17 cellular contexts compared by ENCODE assay signal in genomic region chr13:87661471-87661870, GRCh38. TPM values are rescaled to one million over a fixed set of nuclear protein-coding genes. Genes with fewer than 3 reads are reported as not detected.
A peak's percentile ranks its signal among the peaks of the same experiment; 100 is the strongest.
DNase-seq lines count a peak whose midpoint lies in the region; ATAC-seq and TF ChIP-seq lines count a peak whose summit lies in the region.
"Had no signal": no experiment of that assay in that cellular context is flagged by ENCODE, and none has a peak within 500 bp of the region (broad histone marks: within the 10 kb centered on the region; RNA-seq: fewer than 3 reads in every experiment).

No MANE protein-coding gene starts in this region.

- no peaks in the 10 kb centered on the region for H3K9me3 Mint-ChIP-seq in activated naive CD4-positive, alpha-beta T cell treated with anti-CD3 and anti-CD28 coated beads, Interleukin-2, amount 50 U/mL, for 72 hours
- H3K9me3 Mint-ChIP-seq: stimulated activated effector memory CD8-positive, alpha-beta T cell treated with anti-CD3 and anti-CD28 coated beads, Interleukin-12 subunit alpha, Interleukin-12 subunit beta, amount 100 ng/mL, for 72 hours had no signal

- DNase-seq in NCI-H82 (lab: John Stamatoyannopoulos, UW) (peak; percentile 44), NCI-H82 treated with DMSO at 0.1 percent for 48 hours (lab: John Stamatoyannopoulos, UW; ENCODE audit: unreplicated experiment) (no peak), PC-3 (peak; percentile 70), fibroblast of gingiva (ENCODE audit: low read depth) (peak; percentile 13), skeletal muscle cell (ENCODE audit: low read depth) (peak; percentile 84), NCI-H2081 treated with DMSO at 0.1 percent for 48 hours (lab: John Stamatoyannopoulos, UW) (no peak)
- no peak for DNase-seq in activated naive CD4-positive, alpha-beta T cell treated with anti-CD3 and anti-CD28 coated beads, Interleukin-2, amount 50 U/mL, for 72 hours (ENCODE audit: low spot score in 2 of 2)
- DNase-seq: activated CD4-positive, alpha-beta T cell treated with anti-CD3 and anti-CD28 coated beads for 1 hour; activated gamma-delta T cell treated with Interleukin-2 at 50 U/mL for 16 hours; Calu3; MM.1S; small intestine; T-helper 17 cell; transverse colon had no signal

- H3K36me3 Mint-ChIP-seq in activated naive CD4-positive, alpha-beta T cell treated with anti-CD3 and anti-CD28 coated beads, Interleukin-2, amount 50 U/mL, for 72 hours, result no peaks in the 10 kb centered on the region
- H3K36me3 Mint-ChIP-seq: stimulated activated effector memory CD8-positive, alpha-beta T cell treated with anti-CD3 and anti-CD28 coated beads, Interleukin-12 subunit alpha, Interleukin-12 subunit beta, amount 100 ng/mL, for 72 hours had no signal

- H3K27ac ChIP-seq in PC-3 (ENCODE audit: low read length), result no peak overlapping the region
- H3K27ac ChIP-seq: transverse colon had no signal

- H3K9me2 ChIP-seq in PC-3 (replicated peaks; ENCODE audit: low read length), result no peaks in the 10 kb centered on the region

- peaks cover 5% of the 10 kb centered on the region; the same call in 1 of the 2 replicates for H3K4me1 ChIP-seq in PC-3 (ENCODE audit: insufficient read depth, low read length)
- H3K4me1 ChIP-seq: transverse colon had no signal

- H3K27ac Mint-ChIP-seq in activated naive CD4-positive, alpha-beta T cell treated with anti-CD3 and anti-CD28 coated beads, Interleukin-2, amount 50 U/mL, for 72 hours, result no peak overlapping the region
- H3K27ac Mint-ChIP-seq: stimulated activated effector memory CD8-positive, alpha-beta T cell treated with anti-CD3 and anti-CD28 coated beads, Interleukin-12 subunit alpha, Interleukin-12 subunit beta, amount 100 ng/mL, for 72 hours; T-helper 17 cell had no signal

- H3K36me3 ChIP-seq in PC-3 (ENCODE audit: low read depth, low read length), result no peaks in the 10 kb centered on the region
- H3K36me3 ChIP-seq: transverse colon had no signal

- intact Hi-C loops in PC-3 (cut with micrococcal nuclease), result no loop called here

- H3K9ac ChIP-seq in PC-3 (ENCODE audit: low read length), result no peak overlapping the region

- H2AFZ ChIP-seq in PC-3 (ENCODE audit: low read length), result no peak overlapping the region

- no peaks in the 10 kb centered on the region for H3K79me2 ChIP-seq in PC-3 (ENCODE audit: low read length)

- POLR2A ChIA-PET in PC-3 (lab: Charles Lee; ENCODE audit: unreplicated experiment), result no interaction called here

- no TSS peak for BruUV-seq in PC-3 (replicated peaks; lab: Mats Ljungman, UMichigan)

- no peaks in the 10 kb centered on the region for H3K27me3 ChIP-seq in PC-3 (ENCODE audit: low read length)
- H3K27me3 ChIP-seq: transverse colon had no signal

- no peak for TF ChIP-seq CTCF in PC-3 (conservative IDR thresholded peaks at IDR 0.05; ENCODE audit: low read depth, low read length)

- no peak overlapping the region for H3K4me2 ChIP-seq in PC-3 (ENCODE audit: low read length)

- CTCF ChIA-PET in PC-3 (lab: Charles Lee), result no interaction called here

- no peaks in the 10 kb centered on the region for H4K20me1 ChIP-seq in PC-3 (ENCODE audit: low read length)

- H3K4me3 ChIP-seq in PC-3 (ENCODE audit: low read length) (no peak overlapping the region), skeletal muscle cell (ENCODE audit: low read depth, low read length) (no peak overlapping the region)
- H3K4me3 ChIP-seq: transverse colon had no signal

- H3K9me3 ChIP-seq in PC-3 (ENCODE audit: low read length), result no peaks in the 10 kb centered on the region
- H3K9me3 ChIP-seq: transverse colon had no signal

- H3F3A ChIP-seq in PC-3 (ENCODE audit: low read length, unreplicated experiment), result no peaks in the 10 kb centered on the region

- ATAC-seq in PC-3 (peak; percentile 85), GM21515 (IDR thresholded peaks at IDR 0.05; ENCODE audit: unreplicated experiment) (no peak)
- no peak for ATAC-seq in activated naive CD4-positive, alpha-beta T cell treated with anti-CD3 and anti-CD28 coated beads, Interleukin-2, amount 50 U/mL, for 72 hours
- ATAC-seq: stimulated activated effector memory CD8-positive, alpha-beta T cell treated with anti-CD3 and anti-CD28 coated beads, Interleukin-12 subunit alpha, Interleukin-12 subunit beta, amount 100 ng/mL, for 72 hours; T-helper 17 cell had no signal

RNA-seq across cellular contexts. Expression of gene SLITRK5, which starts 9.7 kb away (rescaled TPM):
- 0.17 and 0.18 TPM in 2 replicates for total RNA-seq in PC-3 (2014; rRNA removed)
- total RNA-seq in activated naive CD4-positive, alpha-beta T cell treated with anti-CD3 and anti-CD28 coated beads, Interleukin-2, amount 50 U/mL, for 72 hours, result not detected
- total RNA-seq: Calu3, HT-29 had no signal

Comparison
In these comparisons a context has a peak if more than half of its experiments do, and no peak if none do; other contexts are left out.
1. DNase-seq: peak in NCI-H82 (single experiment), PC-3 (single experiment), fibroblast of gingiva (single experiment) and skeletal muscle cell (single experiment); none in NCI-H82 treated with DMSO at 0.1 percent for 48 hours (single experiment), activated naive CD4-positive, alpha-beta T cell treated with anti-CD3 and anti-CD28 coated beads, Interleukin-2, amount 50 U/mL, for 72 hours (0 of 2) and NCI-H2081 treated with DMSO at 0.1 percent for 48 hours (single experiment).